8 cellular contexts compared by ENCODE assay signal in the genomic region with DNA sequence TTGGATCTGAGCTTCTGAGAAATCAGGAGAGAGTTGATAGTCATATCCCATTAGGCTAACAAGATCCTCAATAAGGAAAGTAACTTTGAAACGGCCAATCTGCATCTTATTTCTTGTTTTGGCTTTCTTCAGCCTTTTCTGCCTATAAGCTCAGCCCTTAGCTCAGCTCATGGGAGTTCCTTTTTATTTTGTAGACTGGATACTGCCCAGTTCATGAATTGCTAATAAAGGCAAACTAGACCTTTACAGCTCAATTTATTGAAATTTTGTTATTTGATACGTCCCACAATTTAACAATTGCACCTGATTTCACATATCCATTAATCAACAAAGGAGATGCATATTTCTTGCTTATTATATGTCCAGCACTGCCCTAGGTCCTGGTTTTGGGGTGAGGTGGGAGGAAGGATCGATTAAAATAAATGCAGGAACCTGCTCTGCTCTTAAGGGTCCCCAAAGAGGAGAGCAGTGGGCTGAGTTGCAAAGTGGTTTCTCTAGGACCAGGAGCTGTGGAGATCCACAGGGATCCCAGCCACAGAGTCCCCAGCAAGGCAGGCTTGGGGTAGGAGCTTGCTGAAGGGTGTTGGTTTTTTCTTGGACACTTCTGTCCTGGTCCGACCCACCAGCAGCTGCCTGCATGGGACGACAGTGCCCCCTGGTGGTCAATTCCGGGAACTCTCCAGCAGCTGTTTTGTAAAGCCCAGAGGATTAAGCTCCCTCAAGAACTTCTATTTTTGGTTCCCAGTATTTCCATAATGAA. TPM values are rescaled to one million over a fixed set of nuclear protein-coding genes. Genes with fewer than 3 reads are reported as not detected.
DNase-seq lines count a peak whose midpoint lies in the region; ATAC-seq and TF ChIP-seq lines count a peak whose summit lies in the region.

No MANE protein-coding gene starts in this region.

- no peaks in the 10 kb centered on the region for H3K36me3 Mint-ChIP-seq in neural crest cell (ENCODE audit: low read depth)

- peak overlapping the region; percentile 12 for H3K27ac Mint-ChIP-seq in neural crest cell (ENCODE audit: unreplicated experiment)
- no peak overlapping the region for H3K27ac Mint-ChIP-seq in stimulated activated naive CD8-positive, alpha-beta T cell treated with anti-CD3 and anti-CD28 coated beads, Interleukin-15, amount 100 ng/mL, for 72 hours

- no peak overlapping the region for H3K27ac ChIP-seq in AG04450 (ENCODE audit: low read depth, low read length)
- H3K27ac ChIP-seq in Peyer's patch = no peak overlapping the region

- H3K4me3 ChIP-seq in AG04450 (ENCODE audit: low read depth, low read length) (peak overlapping the region; percentile 4; the same call in 1 of the 2 replicates), Peyer's patch (no peak overlapping the region), fibroblast of pulmonary artery (replicated peaks; ENCODE audit: low read depth, low read length) (no peak overlapping the region)
- H3K4me3 ChIP-seq in Jurkat, Clone E6-1 (ENCODE audit: low read length) = no peak overlapping the region

- peak; percentile 66 for ATAC-seq in GM18907 (IDR thresholded peaks at IDR 0.05; ENCODE audit: unreplicated experiment)
- peak; percentile 77 for ATAC-seq in stimulated activated naive CD8-positive, alpha-beta T cell treated with anti-CD3 and anti-CD28 coated beads, Interleukin-15, amount 100 ng/mL, for 72 hours

- no peaks in the 10 kb centered on the region for H3K27me3 Mint-ChIP-seq in neural crest cell (ENCODE audit: low read depth)
- no peaks in the 10 kb centered on the region for H3K27me3 Mint-ChIP-seq in stimulated activated naive CD8-positive, alpha-beta T cell treated with anti-CD3 and anti-CD28 coated beads, Interleukin-15, amount 100 ng/mL, for 72 hours

- no peaks in the 10 kb centered on the region for H3K27me3 ChIP-seq in AG04450 (ENCODE audit: control insufficient read depth, insufficient read depth, low read length)
- no peaks in the 10 kb centered on the region for H3K27me3 ChIP-seq in Peyer's patch

- peaks cover 12% of the 10 kb centered on the region for H3K4me1 Mint-ChIP-seq in neural crest cell
- peaks cover 21% of the 10 kb centered on the region for H3K4me1 Mint-ChIP-seq in stimulated activated naive CD8-positive, alpha-beta T cell treated with anti-CD3 and anti-CD28 coated beads, Interleukin-15, amount 100 ng/mL, for 72 hours

- H3K9me3 ChIP-seq in AG04450 (ENCODE audit: control insufficient read depth, insufficient read depth, low read length) = peaks cover 12% of the 10 kb centered on the region
- no peaks in the 10 kb centered on the region for H3K9me3 ChIP-seq in Peyer's patch

- POLR2A ChIA-PET in AG04450 (lab: Yijun Ruan, JAX) = interaction anchor here (0.6 to 1.6 kb wide), 4 partner anchors 10 to 560 kb away, joined by 3 to 6 read pairs (median 4); partner anchors contain the start of gene ATF3

- no peaks in the 10 kb centered on the region for H3K4me1 ChIP-seq in Peyer's patch

- peak; percentile 96 for TF ChIP-seq CTCF in AG04450 (IDR thresholded peaks at IDR 0.05; ENCODE audit: low read depth, low read length)
- peak; percentile 92 to 99 (median 96) for TF ChIP-seq CTCF in Peyer's patch (IDR thresholded peaks at IDR 0.05)
- peak; percentile 95 for TF ChIP-seq CTCF in fibroblast of pulmonary artery (IDR thresholded peaks at IDR 0.05; ENCODE audit: low read length, missing control alignments)
- TF ChIP-seq CTCF in neural crest cell (conservative IDR thresholded peaks at IDR 0.05) = peak; percentile 98

- TF ChIP-seq POLR2A in Peyer's patch (IDR thresholded peaks at IDR 0.05) = no peak

- no peaks in the 10 kb centered on the region for H3K36me3 ChIP-seq in Peyer's patch

- DNase-seq in AG04450 (ENCODE audit: low read depth, low spot score) = peak; percentile 72
- peak; percentile 61 for DNase-seq in Jurkat, Clone E6-1 (ENCODE audit: low read depth, low spot score)
- peak; percentile 83 to 95 (median 88) for DNase-seq in Peyer's patch
- peak; percentile 91 for DNase-seq in activated T-cell treated with anti-CD3 and anti-CD28 coated beads, Interleukin-2, amount 50 U/mL, for 48 hours
- DNase-seq in fibroblast of pulmonary artery (ENCODE audit: low read depth) = peak; percentile 90
- DNase-seq in neural crest cell (ENCODE audit: low read depth, low spot score) = peak; percentile 96
- peak; percentile 76 for DNase-seq in stimulated activated naive CD8-positive, alpha-beta T cell treated with anti-CD3 and anti-CD28 coated beads, Interleukin-15, amount 100 ng/mL, for 72 hours

- H3K9me3 Mint-ChIP-seq in neural crest cell = no peaks in the 10 kb centered on the region
- no peaks in the 10 kb centered on the region for H3K9me3 Mint-ChIP-seq in stimulated activated naive CD8-positive, alpha-beta T cell treated with anti-CD3 and anti-CD28 coated beads, Interleukin-15, amount 100 ng/mL, for 72 hours

- CTCF ChIA-PET in AG04450 (lab: Charles Lee) = interaction anchor here (0.6 to 8.1 kb wide), 116 partner anchors 12 to 1571 kb away, joined by 3 to 283 read pairs (median 4); partner anchors contain the start of genes DTL, INTS7, NENF and NSL1

- no peak overlapping the region for H3K4me3 Mint-ChIP-seq in neural crest cell
- no peak overlapping the region for H3K4me3 Mint-ChIP-seq in stimulated activated naive CD8-positive, alpha-beta T cell treated with anti-CD3 and anti-CD28 coated beads, Interleukin-15, amount 100 ng/mL, for 72 hours

RNA-seq across cellular contexts. Expression of gene NENF, which starts 22.9 kb away (rescaled TPM):
- 73.4 and 81.7 TPM in 2 replicates for polyA plus RNA-seq in AG04450 (2011; rRNA removed)
- 17.2 and 22.2 TPM in 2 replicates for polyA minus RNA-seq in AG04450 (2011; rRNA and poly(A)+ RNA removed)
- polyA plus RNA-seq in Jurkat, Clone E6-1 (2012; ENCODE audit: insufficient read depth, insufficient read length) = 82.7 TPM
- 10 to 100 TPM; 28.2 to 61.9 (median 34.2) TPM for total RNA-seq in Peyer's patch
- 40.4 and 41.5 TPM in 2 replicates for total RNA-seq in neural crest cell

RNA-seq across cellular contexts. Expression of gene PACC1, which starts 40.9 kb away (rescaled TPM):
- polyA plus RNA-seq in AG04450 (2011; rRNA removed) = 10.6 and 12.6 TPM in 2 replicates
- 13.5 and 22.7 TPM in 2 replicates for polyA minus RNA-seq in AG04450 (2011; rRNA and poly(A)+ RNA removed)
- polyA plus RNA-seq in Jurkat, Clone E6-1 (2012; ENCODE audit: insufficient read depth, insufficient read length) = 39.3 TPM
- total RNA-seq in Peyer's patch = 1 to 10 TPM; 1.6 to 7.4 (median 3.0) TPM
- 27.2 and 28.3 TPM in 2 replicates for total RNA-seq in neural crest cell
